Comparison of ENCODE assay signal across 10 cellular contexts in genomic region chr9:100084734-100085133, GRCh38. TPM values are rescaled to one million over a fixed set of nuclear protein-coding genes. Genes with fewer than 3 reads are reported as not detected.
DNase-seq lines count a peak whose midpoint lies in the region; ATAC-seq and TF ChIP-seq lines count a peak whose summit lies in the region.
"Had no signal": no experiment of that assay in that cellular context is flagged by ENCODE, and none has a peak within 500 bp of the region (broad histone marks: within the 10 kb centered on the region; RNA-seq: fewer than 3 reads in every experiment).

No MANE protein-coding gene starts in this region.

- no peaks in the 10 kb centered on the region for H3K27me3 Mint-ChIP-seq in natural killer cell (ENCODE audit: low read depth in 2 of 2)

- DNase-seq in activated CD4-positive, CD25-positive, alpha-beta regulatory T cell treated with anti-CD3 and anti-CD28 coated beads, Interleukin-2, amount 50 U/mL, for 72 hours: no peak
- no peak for DNase-seq in natural killer cell
- no peak for DNase-seq in NCI-H2171 treated with DMSO at 0.1 percent for 48 hours (lab: John Stamatoyannopoulos, UW)
- no peak for DNase-seq in AML-193 (lab: John Stamatoyannopoulos, UW)
- DNase-seq in NCI-H345 (lab: John Stamatoyannopoulos, UW): no peak
- DNase-seq: effector CD4-positive, alpha-beta T cell; NCI-H510A treated with DMSO at 0.1 percent for 48 hours had no signal

- H3K4me1 Mint-ChIP-seq in natural killer cell: peaks cover 72% of the 10 kb centered on the region in 2 donors

- peak overlapping the region; percentile 30 to 79 for H3K27ac Mint-ChIP-seq in natural killer cell

- intact Hi-C loops in natural killer cell (cut with micrococcal nuclease): loop anchor here (10.0 kb wide), 1 partner anchor 270 kb away; the partner anchor contains the start of gene TEX10

- peak; percentile 62 to 68 for ATAC-seq in activated CD4-positive, CD25-positive, alpha-beta regulatory T cell treated with anti-CD3 and anti-CD28 coated beads, Interleukin-2, amount 50 U/mL, for 24 hours
- ATAC-seq in GM21786 (IDR thresholded peaks at IDR 0.05; ENCODE audit: unreplicated experiment) (peak; percentile 83), HG03520 (IDR thresholded peaks at IDR 0.05; ENCODE audit: unreplicated experiment) (peak; percentile 87), natural killer cell (peak; percentile 74 to 77 (median 76))

- peak overlapping the region; percentile 32 for H3K4me3 Mint-ChIP-seq in natural killer cell

- H3K36me3 Mint-ChIP-seq in natural killer cell: no peaks in the 10 kb centered on the region

- H3K9me3 Mint-ChIP-seq in natural killer cell: no peaks in the 10 kb centered on the region

- TF ChIP-seq CTCF in natural killer cell (IDR thresholded peaks at IDR 0.05): no peak

RNA-seq across cellular contexts. Expression of gene ERP44, which starts 14.1 kb away (rescaled TPM):
- 10 to 100 TPM; 14.2 to 15.4 (median 15.1) TPM for total RNA-seq in natural killer cell

RNA-seq across cellular contexts. Expression of gene INVS, which starts 14.3 kb away (rescaled TPM):
- 10 to 100 TPM; 24.5 to 30.6 (median 27.4) TPM for total RNA-seq in natural killer cell
